1 cellular context compared by ENCODE assay signal in the genomic region with DNA sequence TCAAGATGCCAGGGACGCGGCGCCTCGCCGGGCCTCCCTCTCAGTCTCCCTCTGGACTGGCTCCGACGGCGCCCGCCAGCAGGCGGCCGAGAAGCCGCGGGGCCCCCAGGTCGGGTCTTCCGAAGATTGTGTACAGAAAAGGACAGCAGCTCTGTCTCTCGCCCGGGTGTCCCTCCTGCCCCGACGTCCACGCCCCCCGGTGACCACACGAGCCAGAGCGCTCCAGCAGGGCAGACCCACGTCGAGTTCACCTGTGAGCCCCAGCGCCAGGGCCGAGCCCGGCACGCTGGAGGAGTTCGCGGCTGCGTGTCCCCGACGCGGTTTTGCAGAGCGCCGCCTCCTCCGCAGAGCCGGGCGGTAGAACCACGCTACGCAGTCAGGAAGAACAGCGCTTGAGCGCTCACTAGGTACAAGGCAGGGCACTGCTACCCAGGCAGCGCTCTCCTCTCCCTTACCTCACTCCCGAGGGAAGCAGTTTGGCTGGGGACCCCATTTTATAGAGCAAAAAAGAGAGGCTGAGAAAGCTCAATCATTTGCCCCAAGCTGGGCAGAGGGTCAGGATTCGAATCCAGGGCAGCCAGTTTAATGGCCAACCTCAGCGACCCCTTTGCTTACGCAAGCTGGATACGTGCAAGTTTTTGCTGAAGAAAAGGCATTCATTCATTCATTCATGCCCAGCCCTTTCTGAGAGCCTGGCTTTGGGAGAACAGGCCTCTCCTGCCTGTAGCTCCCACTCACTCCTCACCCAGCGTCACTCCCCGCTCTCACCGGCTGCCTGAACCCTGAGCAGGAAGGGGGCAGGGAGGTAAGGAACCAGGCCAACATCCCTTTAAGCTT.
TF ChIP-seq lines count a peak whose summit lies in the region.

No MANE protein-coding gene starts in this region.

TF ChIP-seq in HepG2, 621 proteins besides CTCF, POLR2A, EP300 and RAD21 (continued from another document and continues in another):
- TF ChIP-seq, protein P1, sequence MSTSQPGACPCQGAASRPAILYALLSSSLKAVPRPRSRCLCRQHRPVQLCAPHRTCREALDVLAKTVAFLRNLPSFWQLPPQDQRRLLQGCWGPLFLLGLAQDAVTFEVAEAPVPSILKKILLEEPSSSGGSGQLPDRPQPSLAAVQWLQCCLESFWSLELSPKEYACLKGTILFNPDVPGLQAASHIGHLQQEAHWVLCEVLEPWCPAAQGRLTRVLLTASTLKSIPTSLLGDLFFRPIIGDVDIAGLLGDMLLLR (CRISPR knock-in tag; IDR thresholded peaks at IDR 0.05): no peak
- TF ChIP-seq, protein P2, sequence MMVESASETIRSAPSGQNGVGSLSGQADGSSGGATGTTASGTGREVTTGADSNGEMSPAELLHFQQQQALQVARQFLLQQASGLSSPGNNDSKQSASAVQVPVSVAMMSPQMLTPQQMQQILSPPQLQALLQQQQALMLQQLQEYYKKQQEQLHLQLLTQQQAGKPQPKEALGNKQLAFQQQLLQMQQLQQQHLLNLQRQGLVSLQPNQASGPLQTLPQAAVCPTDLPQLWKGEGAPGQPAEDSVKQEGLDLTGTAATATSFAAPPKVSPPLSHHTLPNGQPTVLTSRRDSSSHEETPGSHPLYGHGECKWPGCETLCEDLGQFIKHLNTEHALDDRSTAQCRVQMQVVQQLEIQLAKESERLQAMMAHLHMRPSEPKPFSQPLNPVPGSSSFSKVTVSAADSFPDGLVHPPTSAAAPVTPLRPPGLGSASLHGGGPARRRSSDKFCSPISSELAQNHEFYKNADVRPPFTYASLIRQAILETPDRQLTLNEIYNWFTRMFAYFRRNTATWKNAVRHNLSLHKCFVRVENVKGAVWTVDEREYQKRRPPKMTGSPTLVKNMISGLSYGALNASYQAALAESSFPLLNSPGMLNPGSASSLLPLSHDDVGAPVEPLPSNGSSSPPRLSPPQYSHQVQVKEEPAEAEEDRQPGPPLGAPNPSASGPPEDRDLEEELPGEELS (CRISPR knock-in tag; IDR thresholded peaks at IDR 0.05): no peak
- no peak for TF ChIP-seq KDM3A (CRISPR knock-in tag; IDR thresholded peaks at IDR 0.05; ENCODE audit: low read depth)
- TF ChIP-seq XRCC5 (optimal IDR thresholded peaks at IDR 0.05; ENCODE audit: low read length): peak; percentile 29
- TF ChIP-seq, protein P3, sequence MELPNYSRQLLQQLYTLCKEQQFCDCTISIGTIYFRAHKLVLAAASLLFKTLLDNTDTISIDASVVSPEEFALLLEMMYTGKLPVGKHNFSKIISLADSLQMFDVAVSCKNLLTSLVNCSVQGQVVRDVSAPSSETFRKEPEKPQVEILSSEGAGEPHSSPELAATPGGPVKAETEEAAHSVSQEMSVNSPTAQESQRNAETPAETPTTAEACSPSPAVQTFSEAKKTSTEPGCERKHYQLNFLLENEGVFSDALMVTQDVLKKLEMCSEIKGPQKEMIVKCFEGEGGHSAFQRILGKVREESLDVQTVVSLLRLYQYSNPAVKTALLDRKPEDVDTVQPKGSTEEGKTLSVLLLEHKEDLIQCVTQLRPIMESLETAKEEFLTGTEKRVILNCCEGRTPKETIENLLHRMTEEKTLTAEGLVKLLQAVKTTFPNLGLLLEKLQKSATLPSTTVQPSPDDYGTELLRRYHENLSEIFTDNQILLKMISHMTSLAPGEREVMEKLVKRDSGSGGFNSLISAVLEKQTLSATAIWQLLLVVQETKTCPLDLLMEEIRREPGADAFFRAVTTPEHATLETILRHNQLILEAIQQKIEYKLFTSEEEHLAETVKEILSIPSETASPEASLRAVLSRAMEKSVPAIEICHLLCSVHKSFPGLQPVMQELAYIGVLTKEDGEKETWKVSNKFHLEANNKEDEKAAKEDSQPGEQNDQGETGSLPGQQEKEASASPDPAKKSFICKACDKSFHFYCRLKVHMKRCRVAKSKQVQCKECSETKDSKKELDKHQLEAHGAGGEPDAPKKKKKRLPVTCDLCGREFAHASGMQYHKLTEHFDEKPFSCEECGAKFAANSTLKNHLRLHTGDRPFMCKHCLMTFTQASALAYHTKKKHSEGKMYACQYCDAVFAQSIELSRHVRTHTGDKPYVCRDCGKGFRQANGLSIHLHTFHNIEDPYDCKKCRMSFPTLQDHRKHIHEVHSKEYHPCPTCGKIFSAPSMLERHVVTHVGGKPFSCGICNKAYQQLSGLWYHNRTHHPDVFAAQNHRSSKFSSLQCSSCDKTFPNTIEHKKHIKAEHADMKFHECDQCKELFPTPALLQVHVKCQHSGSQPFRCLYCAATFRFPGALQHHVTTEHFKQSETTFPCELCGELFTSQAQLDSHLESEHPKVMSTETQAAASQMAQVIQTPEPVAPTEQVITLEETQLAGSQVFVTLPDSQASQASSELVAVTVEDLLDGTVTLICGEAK (IDR thresholded peaks at IDR 0.05): no peak
- TF ChIP-seq, protein P3 (CRISPR knock-in tag; IDR thresholded peaks at IDR 0.05): no peak
- TF ChIP-seq, protein P4, sequence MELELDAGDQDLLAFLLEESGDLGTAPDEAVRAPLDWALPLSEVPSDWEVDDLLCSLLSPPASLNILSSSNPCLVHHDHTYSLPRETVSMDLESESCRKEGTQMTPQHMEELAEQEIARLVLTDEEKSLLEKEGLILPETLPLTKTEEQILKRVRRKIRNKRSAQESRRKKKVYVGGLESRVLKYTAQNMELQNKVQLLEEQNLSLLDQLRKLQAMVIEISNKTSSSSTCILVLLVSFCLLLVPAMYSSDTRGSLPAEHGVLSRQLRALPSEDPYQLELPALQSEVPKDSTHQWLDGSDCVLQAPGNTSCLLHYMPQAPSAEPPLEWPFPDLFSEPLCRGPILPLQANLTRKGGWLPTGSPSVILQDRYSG (CRISPR knock-in tag; IDR thresholded peaks at IDR 0.05): no peak
- TF ChIP-seq RAD51 (IDR thresholded peaks at IDR 0.05; ENCODE audit: borderline replicate concordance): no peak
- TF ChIP-seq GABPB1 (CRISPR knock-in tag; IDR thresholded peaks at IDR 0.05): peak; percentile 60; the same call in 1 of the 2 replicates
- no peak for TF ChIP-seq SRY (CRISPR knock-in tag; IDR thresholded peaks at IDR 0.05)
- no peak for TF ChIP-seq ZNF569 (CRISPR knock-in tag; IDR thresholded peaks at IDR 0.05; ENCODE audit: borderline replicate concordance)
- 0 out of 2 replicates have a peak, but pooled peaks have one; percentile 10 for TF ChIP-seq ZNF501 (CRISPR knock-in tag; IDR thresholded peaks at IDR 0.05)
- TF ChIP-seq, protein P5, sequence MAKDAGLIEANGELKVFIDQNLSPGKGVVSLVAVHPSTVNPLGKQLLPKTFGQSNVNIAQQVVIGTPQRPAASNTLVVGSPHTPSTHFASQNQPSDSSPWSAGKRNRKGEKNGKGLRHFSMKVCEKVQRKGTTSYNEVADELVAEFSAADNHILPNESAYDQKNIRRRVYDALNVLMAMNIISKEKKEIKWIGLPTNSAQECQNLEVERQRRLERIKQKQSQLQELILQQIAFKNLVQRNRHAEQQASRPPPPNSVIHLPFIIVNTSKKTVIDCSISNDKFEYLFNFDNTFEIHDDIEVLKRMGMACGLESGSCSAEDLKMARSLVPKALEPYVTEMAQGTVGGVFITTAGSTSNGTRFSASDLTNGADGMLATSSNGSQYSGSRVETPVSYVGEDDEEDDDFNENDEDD (CRISPR knock-in tag; IDR thresholded peaks at IDR 0.05; ENCODE audit: borderline replicate concordance): peak; percentile 43; the same call in 1 of the 2 replicates
- no peak for TF ChIP-seq CCAR2 (optimal IDR thresholded peaks at IDR 0.05; ENCODE audit: low read depth, low read length)
- TF ChIP-seq, protein P6, sequence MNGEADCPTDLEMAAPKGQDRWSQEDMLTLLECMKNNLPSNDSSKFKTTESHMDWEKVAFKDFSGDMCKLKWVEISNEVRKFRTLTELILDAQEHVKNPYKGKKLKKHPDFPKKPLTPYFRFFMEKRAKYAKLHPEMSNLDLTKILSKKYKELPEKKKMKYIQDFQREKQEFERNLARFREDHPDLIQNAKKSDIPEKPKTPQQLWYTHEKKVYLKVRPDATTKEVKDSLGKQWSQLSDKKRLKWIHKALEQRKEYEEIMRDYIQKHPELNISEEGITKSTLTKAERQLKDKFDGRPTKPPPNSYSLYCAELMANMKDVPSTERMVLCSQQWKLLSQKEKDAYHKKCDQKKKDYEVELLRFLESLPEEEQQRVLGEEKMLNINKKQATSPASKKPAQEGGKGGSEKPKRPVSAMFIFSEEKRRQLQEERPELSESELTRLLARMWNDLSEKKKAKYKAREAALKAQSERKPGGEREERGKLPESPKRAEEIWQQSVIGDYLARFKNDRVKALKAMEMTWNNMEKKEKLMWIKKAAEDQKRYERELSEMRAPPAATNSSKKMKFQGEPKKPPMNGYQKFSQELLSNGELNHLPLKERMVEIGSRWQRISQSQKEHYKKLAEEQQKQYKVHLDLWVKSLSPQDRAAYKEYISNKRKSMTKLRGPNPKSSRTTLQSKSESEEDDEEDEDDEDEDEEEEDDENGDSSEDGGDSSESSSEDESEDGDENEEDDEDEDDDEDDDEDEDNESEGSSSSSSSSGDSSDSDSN (CRISPR knock-in tag; IDR thresholded peaks at IDR 0.05): peak; percentile 56; the same call in 1 of the 2 replicates
- TF ChIP-seq NR2F1 (CRISPR knock-in tag; IDR thresholded peaks at IDR 0.05): no peak
- TF ChIP-seq CHD4 (IDR thresholded peaks at IDR 0.05; ENCODE audit: borderline replicate concordance, low read length): peak; percentile 46; the same call in 1 of the 2 replicates
- TF ChIP-seq BCL6 (CRISPR knock-in tag; IDR thresholded peaks at IDR 0.05): peak; percentile 66
- TF ChIP-seq ZNF816 (CRISPR knock-in tag; IDR thresholded peaks at IDR 0.05; ENCODE audit: borderline replicate concordance): no peak
- TF ChIP-seq RXRA (CRISPR knock-in tag; IDR thresholded peaks at IDR 0.05): peak; percentile 45; the same call in 1 of the 2 replicates
- no peak for TF ChIP-seq PHF8 (CRISPR knock-in tag; IDR thresholded peaks at IDR 0.05)
- no peak for TF ChIP-seq ZNF101 (CRISPR knock-in tag; IDR thresholded peaks at IDR 0.05; ENCODE audit: borderline replicate concordance, low read depth)
- TF ChIP-seq NFE2 (CRISPR knock-in tag; IDR thresholded peaks at IDR 0.05): no peak
- TF ChIP-seq ZFX (CRISPR knock-in tag; IDR thresholded peaks at IDR 0.05; ENCODE audit: low read depth): peak; percentile 41
- no peak for TF ChIP-seq ZNF605 (CRISPR knock-in tag; IDR thresholded peaks at IDR 0.05)
- no peak for TF ChIP-seq SYNCRIP (IDR thresholded peaks at IDR 0.05; ENCODE audit: insufficient read depth, low read depth, low read length)
- no peak for TF ChIP-seq ZNF3 (CRISPR knock-in tag; IDR thresholded peaks at IDR 0.05)
- TF ChIP-seq, protein P7, sequence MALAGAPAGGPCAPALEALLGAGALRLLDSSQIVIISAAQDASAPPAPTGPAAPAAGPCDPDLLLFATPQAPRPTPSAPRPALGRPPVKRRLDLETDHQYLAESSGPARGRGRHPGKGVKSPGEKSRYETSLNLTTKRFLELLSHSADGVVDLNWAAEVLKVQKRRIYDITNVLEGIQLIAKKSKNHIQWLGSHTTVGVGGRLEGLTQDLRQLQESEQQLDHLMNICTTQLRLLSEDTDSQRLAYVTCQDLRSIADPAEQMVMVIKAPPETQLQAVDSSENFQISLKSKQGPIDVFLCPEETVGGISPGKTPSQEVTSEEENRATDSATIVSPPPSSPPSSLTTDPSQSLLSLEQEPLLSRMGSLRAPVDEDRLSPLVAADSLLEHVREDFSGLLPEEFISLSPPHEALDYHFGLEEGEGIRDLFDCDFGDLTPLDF (CRISPR knock-in tag; IDR thresholded peaks at IDR 0.05): no peak
- TF ChIP-seq SMC3 (IDR thresholded peaks at IDR 0.05; ENCODE audit: low read length): no peak
- TF ChIP-seq HDAC6 (IDR thresholded peaks at IDR 0.05; ENCODE audit: low read depth, low read length): no peak
- no peak for TF ChIP-seq TCF7 (IDR thresholded peaks at IDR 0.05; ENCODE audit: low read depth)
- TF ChIP-seq, protein P8, sequence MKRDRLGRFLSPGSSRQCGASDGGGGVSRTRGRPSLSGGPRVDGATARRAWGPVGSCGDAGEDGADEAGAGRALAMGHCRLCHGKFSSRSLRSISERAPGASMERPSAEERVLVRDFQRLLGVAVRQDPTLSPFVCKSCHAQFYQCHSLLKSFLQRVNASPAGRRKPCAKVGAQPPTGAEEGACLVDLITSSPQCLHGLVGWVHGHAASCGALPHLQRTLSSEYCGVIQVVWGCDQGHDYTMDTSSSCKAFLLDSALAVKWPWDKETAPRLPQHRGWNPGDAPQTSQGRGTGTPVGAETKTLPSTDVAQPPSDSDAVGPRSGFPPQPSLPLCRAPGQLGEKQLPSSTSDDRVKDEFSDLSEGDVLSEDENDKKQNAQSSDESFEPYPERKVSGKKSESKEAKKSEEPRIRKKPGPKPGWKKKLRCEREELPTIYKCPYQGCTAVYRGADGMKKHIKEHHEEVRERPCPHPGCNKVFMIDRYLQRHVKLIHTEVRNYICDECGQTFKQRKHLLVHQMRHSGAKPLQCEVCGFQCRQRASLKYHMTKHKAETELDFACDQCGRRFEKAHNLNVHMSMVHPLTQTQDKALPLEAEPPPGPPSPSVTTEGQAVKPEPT (CRISPR knock-in tag; IDR thresholded peaks at IDR 0.05; ENCODE audit: low read depth): no peak
- no peak for TF ChIP-seq ZNF672 (CRISPR knock-in tag; IDR thresholded peaks at IDR 0.05)
- no peak for TF ChIP-seq SATB2 (CRISPR knock-in tag; IDR thresholded peaks at IDR 0.05)
- TF ChIP-seq NCOA2 (CRISPR knock-in tag; IDR thresholded peaks at IDR 0.05): no peak
- TF ChIP-seq ZNF530 (CRISPR knock-in tag; IDR thresholded peaks at IDR 0.05; ENCODE audit: low read depth): no peak
- TF ChIP-seq ZNF143 (CRISPR knock-in tag; IDR thresholded peaks at IDR 0.05): no peak
- TF ChIP-seq HNF4A (CRISPR knock-in tag; IDR thresholded peaks at IDR 0.05): no peak
- no peak for TF ChIP-seq ZFP37 (CRISPR knock-in tag; IDR thresholded peaks at IDR 0.05; ENCODE audit: borderline replicate concordance)
- TF ChIP-seq ZNF850 (CRISPR knock-in tag; conservative IDR thresholded peaks at IDR 0.05): no peak
- no peak for TF ChIP-seq ZNF326 (CRISPR knock-in tag; IDR thresholded peaks at IDR 0.05; ENCODE audit: borderline replicate concordance)
- no peak for TF ChIP-seq ZNF282 (IDR thresholded peaks at IDR 0.05; ENCODE audit: partially characterized antibody)
